In genomic region chr17:37608369-37609169, GRCh38 we compare ENCODE assay signal across 8 cellular contexts. TPM values are rescaled to one million over a fixed set of nuclear protein-coding genes. Genes with fewer than 3 reads are reported as not detected.
DNase-seq lines count a peak whose midpoint lies in the region; ATAC-seq and TF ChIP-seq lines count a peak whose summit lies in the region.

No MANE protein-coding gene starts in this region.

- peaks cover 0 to 49% (median 10%) of the 10 kb centered on the region in 3 donors for H3K4me1 ChIP-seq in gastroesophageal sphincter
- peaks cover 6% of the 10 kb centered on the region for H3K4me1 ChIP-seq in neural progenitor cell

- TF ChIP-seq CTCF in gastroesophageal sphincter (IDR thresholded peaks at IDR 0.05) (no peak), neural progenitor cell (IDR thresholded peaks at IDR 0.05) (no peak)

- no peak for TF ChIP-seq EP300 in gastroesophageal sphincter (IDR thresholded peaks at IDR 0.05)

- peaks cover 0 to 15% of the 10 kb centered on the region in 2 donors for H3K36me3 ChIP-seq in gastroesophageal sphincter
- peaks cover 11% of the 10 kb centered on the region for H3K36me3 ChIP-seq in neural progenitor cell

- H3K27me3 ChIP-seq in gastroesophageal sphincter (no peaks in the 10 kb centered on the region), neural progenitor cell (no peaks in the 10 kb centered on the region)

- peak overlapping the region; percentile 61 for H2AFZ ChIP-seq in neural progenitor cell (replicated peaks)

- peak overlapping the region; percentile 74 for H3K4me3 Mint-ChIP-seq in activated T-helper 1 cell treated with anti-CD3 and anti-CD28 coated beads, Interleukin-12 subunit alpha, Interleukin-12 subunit beta, Interleukin-2, Interleukin-4 antibody, amounts not matched to agents 30 ng/mL and 10 ng/mL and 1 ng/mL, durations not matched to agents 14 hours and 24 hours and 36 hours
- peak overlapping the region; percentile 97 for H3K4me3 Mint-ChIP-seq in neural progenitor cell

- ATAC-seq in HG02884 (IDR thresholded peaks at IDR 0.05; ENCODE audit: unreplicated experiment) (peak; percentile 15), gastroesophageal sphincter (peak; percentile 45)

- no peaks in the 10 kb centered on the region for H3K27me3 Mint-ChIP-seq in activated T-helper 1 cell treated with anti-CD3 and anti-CD28 coated beads, Interleukin-12 subunit alpha, Interleukin-12 subunit beta, Interleukin-2, Interleukin-4 antibody, amounts not matched to agents 30 ng/mL and 10 ng/mL and 1 ng/mL, durations not matched to agents 14 hours and 24 hours and 36 hours (ENCODE audit: insufficient read depth)
- no peaks in the 10 kb centered on the region for H3K27me3 Mint-ChIP-seq in neural progenitor cell (ENCODE audit: insufficient read depth, low read depth)

- peak overlapping the region; percentile 83 to 97 (median 89) for H3K27ac ChIP-seq in gastroesophageal sphincter
- H3K27ac ChIP-seq in neural progenitor cell = peak overlapping the region; percentile 69

- H3F3A ChIP-seq in neural progenitor cell (ENCODE audit: low read depth) = peaks cover 40% of the 10 kb centered on the region

- DNase-seq in activated T-cell treated with anti-CD3 and anti-CD28 coated beads for 1 hour (ENCODE audit: low read depth) = peak; percentile 2
- no peak for DNase-seq in activated T-cell treated with anti-CD3 and anti-CD28 coated beads for 4 hours
- peak; percentile 78 for DNase-seq in NCI-H2227 (lab: John Stamatoyannopoulos, UW; ENCODE audit: unreplicated experiment)
- DNase-seq in activated T-helper 1 cell treated with anti-CD3 and anti-CD28 coated beads, Interleukin-12 subunit alpha, Interleukin-12 subunit beta, Interleukin-2, Interleukin-4 antibody, amounts not matched to agents 30 ng/mL and 10 ng/mL and 1 ng/mL, durations not matched to agents 14 hours and 24 hours and 36 hours (ENCODE audit: low spot score) = no peak
- peak; percentile 87 for DNase-seq in neural progenitor cell (ENCODE audit: low spot score)
- no peak for DNase-seq in posterior vena cava (ENCODE audit: low spot score)

- H3K4me3 ChIP-seq in gastroesophageal sphincter (peak overlapping the region; percentile 71 to 83), neural progenitor cell (peak overlapping the region; percentile 80)

- peaks cover 16% of the 10 kb centered on the region for H3K36me3 Mint-ChIP-seq in activated T-helper 1 cell treated with anti-CD3 and anti-CD28 coated beads, Interleukin-12 subunit alpha, Interleukin-12 subunit beta, Interleukin-2, Interleukin-4 antibody, amounts not matched to agents 30 ng/mL and 10 ng/mL and 1 ng/mL, durations not matched to agents 14 hours and 24 hours and 36 hours (ENCODE audit: low read depth)
- H3K36me3 Mint-ChIP-seq in neural progenitor cell = peaks cover 14% of the 10 kb centered on the region

- TF ChIP-seq POLR2A in gastroesophageal sphincter (IDR thresholded peaks at IDR 0.05) = no peak

- peaks cover 51% of the 10 kb centered on the region for H3K79me2 ChIP-seq in neural progenitor cell (ENCODE audit: low read depth)

- no peaks in the 10 kb centered on the region for H3K9me3 Mint-ChIP-seq in activated T-helper 1 cell treated with anti-CD3 and anti-CD28 coated beads, Interleukin-12 subunit alpha, Interleukin-12 subunit beta, Interleukin-2, Interleukin-4 antibody, amounts not matched to agents 30 ng/mL and 10 ng/mL and 1 ng/mL, durations not matched to agents 14 hours and 24 hours and 36 hours
- H3K9me3 Mint-ChIP-seq in neural progenitor cell = peaks cover 9% of the 10 kb centered on the region

- intact Hi-C loops in activated T-helper 1 cell treated with anti-CD3 and anti-CD28 coated beads, Interleukin-12 subunit alpha, Interleukin-12 subunit beta, Interleukin-2, Interleukin-4 antibody, amounts not matched to agents 30 ng/mL and 10 ng/mL and 1 ng/mL, durations not matched to agents 14 hours and 24 hours and 36 hours (cut with micrococcal nuclease) = loop anchor here (1.0 to 10.0 kb wide), 9 partner anchors 35 to 1094 kb away; partner anchors contain the start of genes AATF, ACACA, DDX52 and DUSP14
- intact Hi-C loops in posterior vena cava (cut with DNase I) = no loop called here

- H3K27ac Mint-ChIP-seq in activated T-helper 1 cell treated with anti-CD3 and anti-CD28 coated beads, Interleukin-12 subunit alpha, Interleukin-12 subunit beta, Interleukin-2, Interleukin-4 antibody, amounts not matched to agents 30 ng/mL and 10 ng/mL and 1 ng/mL, durations not matched to agents 14 hours and 24 hours and 36 hours = peak overlapping the region; percentile 76
- peak overlapping the region; percentile 89 for H3K27ac Mint-ChIP-seq in neural progenitor cell

- H3K9me3 ChIP-seq in gastroesophageal sphincter (no peaks in the 10 kb centered on the region), neural progenitor cell (ENCODE audit: low read depth) (no peaks in the 10 kb centered on the region)

- peak overlapping the region; percentile 59 for H3K9ac ChIP-seq in neural progenitor cell

- peaks cover 41% of the 10 kb centered on the region for H3K4me1 Mint-ChIP-seq in activated T-helper 1 cell treated with anti-CD3 and anti-CD28 coated beads, Interleukin-12 subunit alpha, Interleukin-12 subunit beta, Interleukin-2, Interleukin-4 antibody, amounts not matched to agents 30 ng/mL and 10 ng/mL and 1 ng/mL, durations not matched to agents 14 hours and 24 hours and 36 hours (ENCODE audit: low read depth)
- peaks cover 9% of the 10 kb centered on the region for H3K4me1 Mint-ChIP-seq in neural progenitor cell

- peak overlapping the region; percentile 96 for H3K4me2 ChIP-seq in neural progenitor cell

- WGBS in gastroesophageal sphincter (ENCODE audit: low coverage in 1 of 2), 2 donors = 1% methylated on average over 10 to 11 of the region's 26 CpGs

- H4K20me1 ChIP-seq in neural progenitor cell (ENCODE audit: low read depth) = no peaks in the 10 kb centered on the region

RNA-seq across cellular contexts. Expression of gene SYNRG, which starts 0.6 kb away (rescaled TPM):
- total RNA-seq in activated T-helper 1 cell treated with anti-CD3 and anti-CD28 coated beads, Interleukin-12 subunit alpha, Interleukin-12 subunit beta, Interleukin-2, Interleukin-4 antibody, amounts not matched to agents 30 ng/mL and 10 ng/mL and 1 ng/mL, durations not matched to agents 14 hours and 24 hours and 36 hours = 51.3 and 51.4 TPM in 2 replicates
- 10 to 100 TPM; 11.9 to 29.9 (median 16.8) TPM for total RNA-seq in gastroesophageal sphincter
- total RNA-seq in neural progenitor cell (ENCODE audit: low replicate concordance) = 22.4 and 26.3 TPM in 2 replicates
- total RNA-seq in posterior vena cava = 10 to 100 TPM; 20.7 to 24.3 TPM

RNA-seq across cellular contexts. Expression of gene DDX52, which starts 34.7 kb away (rescaled TPM):
- total RNA-seq in activated T-helper 1 cell treated with anti-CD3 and anti-CD28 coated beads, Interleukin-12 subunit alpha, Interleukin-12 subunit beta, Interleukin-2, Interleukin-4 antibody, amounts not matched to agents 30 ng/mL and 10 ng/mL and 1 ng/mL, durations not matched to agents 14 hours and 24 hours and 36 hours = 48.7 and 55.0 TPM in 2 replicates
- total RNA-seq in gastroesophageal sphincter = 10 to 100 TPM; 16.4 to 29.9 (median 18.3) TPM
- 43.5 and 55.3 TPM in 2 replicates for total RNA-seq in neural progenitor cell (ENCODE audit: low replicate concordance)
- total RNA-seq in posterior vena cava = 10 to 100 TPM; 16.8 to 20.7 TPM

Comparison
In these comparisons a context has a peak if more than half of its experiments do, and no peak if none do; other contexts are left out.
1. DNase-seq: peak in activated T-cell treated with anti-CD3 and anti-CD28 coated beads for 1 hour (single experiment), NCI-H2227 (single experiment) and neural progenitor cell (single experiment); none in activated T-cell treated with anti-CD3 and anti-CD28 coated beads for 4 hours (single experiment), activated T-helper 1 cell treated with anti-CD3 and anti-CD28 coated beads, Interleukin-12 subunit alpha, Interleukin-12 subunit beta, Interleukin-2, Interleukin-4 antibody, amounts not matched to agents 30 ng/mL and 10 ng/mL and 1 ng/mL, durations not matched to agents 14 hours and 24 hours and 36 hours (single experiment) and posterior vena cava (single experiment).